ENCODE assay signal across 22 cellular contexts in the genomic region with DNA sequence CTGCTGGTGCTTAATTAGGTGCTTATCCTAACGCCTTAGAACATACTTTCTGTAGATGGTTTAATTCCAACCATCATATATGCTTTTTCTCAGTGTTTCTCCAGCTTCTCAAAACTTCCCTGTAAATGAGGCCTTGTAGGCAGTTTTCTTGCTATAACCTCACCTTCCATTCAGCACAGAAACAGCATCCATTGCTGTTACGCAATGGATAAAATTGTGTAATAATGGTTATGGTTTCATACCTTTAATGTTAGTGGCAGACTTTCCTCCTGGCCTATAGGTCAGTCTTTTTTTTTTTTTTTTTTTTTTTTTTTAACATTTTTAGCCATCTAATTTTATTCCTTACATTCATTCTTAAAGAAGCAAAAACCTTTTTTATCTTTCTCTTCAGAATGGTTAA.
"Had no signal": no experiment of that assay in that cellular context is flagged by ENCODE, and none has a peak within 500 bp of the region (broad histone marks: within the 10 kb centered on the region; RNA-seq: fewer than 3 reads in every experiment).

No MANE protein-coding gene starts in this region.

- H3K36me3 Mint-ChIP-seq: activated naive CD8-positive, alpha-beta T cell had no signal

- H3K27ac Mint-ChIP-seq: activated CD4-positive, alpha-beta T cell treated with anti-CD3 and anti-CD28 coated beads, Interleukin-2, amount 10 ng/mL, durations not matched to agents 7 days and 5 days; activated CD8-positive, alpha-beta T cell treated with anti-CD3 and anti-CD28 coated beads, Interleukin-2, amount 10 ng/mL, durations not matched to agents 7 days and 5 days; activated naive CD8-positive, alpha-beta T cell; endodermal cell; natural killer cell treated with Interleukin-12 subunit alpha and Interleukin-12 subunit beta and Interleukin-15 and Interleukin-18, amount 100 ng/mL, for 72 hours had no signal

- H3K27me3 Mint-ChIP-seq: activated CD4-positive, alpha-beta T cell treated with anti-CD3 and anti-CD28 coated beads, Interleukin-2, amount 10 ng/mL, durations not matched to agents 7 days and 5 days; activated naive CD8-positive, alpha-beta T cell; natural killer cell treated with Interleukin-12 subunit alpha and Interleukin-12 subunit beta and Interleukin-15 and Interleukin-18, amount 100 ng/mL, for 72 hours had no signal

- H3K9me3 Mint-ChIP-seq: activated CD4-positive, alpha-beta T cell treated with anti-CD3 and anti-CD28 coated beads, Interleukin-2, amount 10 ng/mL, durations not matched to agents 7 days and 5 days; endodermal cell had no signal

- H3K4me3 Mint-ChIP-seq: activated CD4-positive, alpha-beta T cell treated with anti-CD3 and anti-CD28 coated beads, Interleukin-2, amount 10 ng/mL, durations not matched to agents 7 days and 5 days; activated CD8-positive, alpha-beta T cell treated with anti-CD3 and anti-CD28 coated beads, Interleukin-2, amount 10 ng/mL, durations not matched to agents 7 days and 5 days; activated naive CD8-positive, alpha-beta T cell; endodermal cell; natural killer cell treated with Interleukin-12 subunit alpha and Interleukin-12 subunit beta and Interleukin-15 and Interleukin-18, amount 100 ng/mL, for 72 hours had no signal

- ATAC-seq: activated CD8-positive, alpha-beta T cell treated with anti-CD3 and anti-CD28 coated beads, Interleukin-2, amount 10 ng/mL, durations not matched to agents 7 days and 5 days; gastrocnemius medialis; left ventricle myocardium superior; natural killer cell treated with Interleukin-12 subunit alpha and Interleukin-12 subunit beta and Interleukin-15 and Interleukin-18, amount 100 ng/mL, for 72 hours; right cardiac atrium; stimulated activated naive CD8-positive, alpha-beta T cell treated with anti-CD3 and anti-CD28 coated beads, Interleukin-15, Interleukin-2, amounts not matched to agents 100 U/mL and 50 U/mL, for 24 hours had no signal

- DNase-seq: activated CD4-positive, alpha-beta T cell treated with anti-CD3 and anti-CD28 coated beads, Interleukin-2, amount 10 ng/mL, durations not matched to agents 7 days and 5 days; activated CD4-positive, CD25-positive, alpha-beta regulatory T cell treated with anti-CD3 and anti-CD28 coated beads, Interleukin-2, amount 50 U/mL, for 72 hours; activated CD8-positive, alpha-beta T cell treated with anti-CD3 and anti-CD28 coated beads, Interleukin-2, amount 10 ng/mL, durations not matched to agents 7 days and 5 days; activated gamma-delta T cell treated with Interleukin-2 at 50 U/mL for 16 hours; adrenal gland; endodermal cell; gastrocnemius medialis; head of caudate nucleus; hypothalamus; left ventricle myocardium superior; midbrain; ovary; right cardiac atrium; stimulated activated CD4-positive, alpha-beta T cell treated with anti-CD3 and anti-CD28 coated beads, Interleukin-12 subunit alpha, Interleukin-12 subunit beta, amount 100 ng/mL, for 4 hours; stimulated activated CD4-positive, alpha-beta T cell treated with anti-CD3 and anti-CD28 coated beads, Interleukin-4, amount 100 ng/mL, for 4 hours; stimulated activated naive CD8-positive, alpha-beta T cell treated with anti-CD3 and anti-CD28 coated beads, Interleukin-15, Interleukin-2, amounts not matched to agents 100 U/mL and 50 U/mL, for 24 hours; T-helper 1 cell; upper lobe of left lung had no signal

- H3K4me1 Mint-ChIP-seq: activated CD4-positive, alpha-beta T cell treated with anti-CD3 and anti-CD28 coated beads, Interleukin-2, amount 10 ng/mL, durations not matched to agents 7 days and 5 days; endodermal cell had no signal

- H3K4me3 ChIP-seq: adrenal gland, coronary artery, gastrocnemius medialis, ovary, prostate gland, upper lobe of left lung had no signal
